Comparison of ENCODE assay signal across 1 cellular context in the genomic region with DNA sequence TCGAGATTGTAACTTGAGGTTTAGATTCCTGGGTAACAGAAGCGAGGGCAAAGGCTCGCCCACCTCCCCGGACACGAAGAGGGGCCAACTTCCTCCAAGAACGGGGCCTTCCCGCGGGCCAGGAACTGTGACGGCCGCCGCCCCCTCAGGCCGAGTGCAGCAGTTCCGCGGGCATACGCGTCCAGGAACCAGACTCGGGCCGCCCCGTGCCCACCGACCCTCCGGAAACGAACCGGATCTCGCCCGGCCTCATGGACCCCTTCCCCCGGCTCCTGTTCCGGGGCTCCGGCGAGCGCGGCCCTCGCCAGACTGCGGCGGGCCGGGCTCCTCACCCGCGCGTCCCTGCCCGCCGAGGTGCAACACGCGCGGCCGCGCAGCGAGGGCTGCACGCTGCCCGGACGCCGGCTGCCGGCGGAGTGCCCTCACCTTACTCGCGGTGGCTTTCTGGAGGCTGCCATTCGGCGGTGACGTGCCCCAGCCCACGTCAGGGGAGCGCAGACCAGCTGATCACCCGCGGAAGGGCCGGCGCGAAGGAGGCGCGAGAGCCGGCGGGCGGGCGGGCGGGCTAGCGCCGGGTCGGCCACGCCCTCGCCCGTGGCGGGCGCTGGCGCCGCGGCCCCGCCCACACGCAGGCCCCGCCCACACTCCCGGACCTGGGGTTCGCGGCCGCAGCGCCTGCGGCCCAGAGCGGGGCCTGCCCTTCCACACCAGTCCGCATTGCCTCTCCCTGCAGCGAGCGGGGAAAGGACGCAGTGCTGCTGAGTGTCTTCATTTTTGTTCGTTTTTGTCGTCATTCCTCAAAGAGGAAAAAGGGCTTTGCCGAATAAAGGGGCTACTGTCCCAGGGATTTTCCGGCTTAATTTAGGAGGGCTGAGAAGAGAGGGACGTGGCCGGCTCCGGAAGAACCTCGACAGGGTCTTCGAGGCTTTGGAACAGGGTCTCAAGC.
TF ChIP-seq lines count a peak whose summit lies in the region.

A gene (minus strand): TSS at position 536 of the 946 bp plus-strand sequence. CDS start 78 bp downstream, at position 458.

TF ChIP-seq in HepG2, 621 proteins besides CTCF, POLR2A, EP300 and RAD21 (continued from another document and continues in another):
- TF ChIP-seq, protein P1, sequence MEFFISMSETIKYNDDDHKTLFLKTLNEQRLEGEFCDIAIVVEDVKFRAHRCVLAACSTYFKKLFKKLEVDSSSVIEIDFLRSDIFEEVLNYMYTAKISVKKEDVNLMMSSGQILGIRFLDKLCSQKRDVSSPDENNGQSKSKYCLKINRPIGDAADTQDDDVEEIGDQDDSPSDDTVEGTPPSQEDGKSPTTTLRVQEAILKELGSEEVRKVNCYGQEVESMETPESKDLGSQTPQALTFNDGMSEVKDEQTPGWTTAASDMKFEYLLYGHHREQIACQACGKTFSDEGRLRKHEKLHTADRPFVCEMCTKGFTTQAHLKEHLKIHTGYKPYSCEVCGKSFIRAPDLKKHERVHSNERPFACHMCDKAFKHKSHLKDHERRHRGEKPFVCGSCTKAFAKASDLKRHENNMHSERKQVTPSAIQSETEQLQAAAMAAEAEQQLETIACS (CRISPR knock-in tag; IDR thresholded peaks at IDR 0.05): no peak
- TF ChIP-seq, protein P2, sequence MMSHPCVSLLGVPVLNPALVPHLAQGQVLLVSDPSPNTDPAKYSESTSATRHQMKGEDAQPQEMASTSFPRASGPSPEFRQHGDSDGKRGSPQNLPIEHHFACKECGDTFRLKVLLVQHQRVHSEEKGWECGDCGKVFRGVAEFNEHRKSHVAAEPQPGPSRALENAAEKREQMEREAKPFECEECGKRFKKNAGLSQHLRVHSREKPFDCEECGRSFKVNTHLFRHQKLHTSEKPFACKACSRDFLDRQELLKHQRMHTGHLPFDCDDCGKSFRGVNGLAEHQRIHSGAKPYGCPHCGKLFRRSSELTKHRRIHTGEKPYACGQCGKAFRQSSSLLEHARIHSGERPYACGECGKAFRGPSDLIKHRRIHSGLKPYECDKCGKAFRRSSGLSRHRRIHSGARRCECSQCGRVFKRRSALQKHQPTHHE (CRISPR knock-in tag; IDR thresholded peaks at IDR 0.05; ENCODE audit: borderline replicate concordance): 0 out of 2 replicates have a peak, but pooled peaks have one; percentile 46
- TF ChIP-seq, protein P3, sequence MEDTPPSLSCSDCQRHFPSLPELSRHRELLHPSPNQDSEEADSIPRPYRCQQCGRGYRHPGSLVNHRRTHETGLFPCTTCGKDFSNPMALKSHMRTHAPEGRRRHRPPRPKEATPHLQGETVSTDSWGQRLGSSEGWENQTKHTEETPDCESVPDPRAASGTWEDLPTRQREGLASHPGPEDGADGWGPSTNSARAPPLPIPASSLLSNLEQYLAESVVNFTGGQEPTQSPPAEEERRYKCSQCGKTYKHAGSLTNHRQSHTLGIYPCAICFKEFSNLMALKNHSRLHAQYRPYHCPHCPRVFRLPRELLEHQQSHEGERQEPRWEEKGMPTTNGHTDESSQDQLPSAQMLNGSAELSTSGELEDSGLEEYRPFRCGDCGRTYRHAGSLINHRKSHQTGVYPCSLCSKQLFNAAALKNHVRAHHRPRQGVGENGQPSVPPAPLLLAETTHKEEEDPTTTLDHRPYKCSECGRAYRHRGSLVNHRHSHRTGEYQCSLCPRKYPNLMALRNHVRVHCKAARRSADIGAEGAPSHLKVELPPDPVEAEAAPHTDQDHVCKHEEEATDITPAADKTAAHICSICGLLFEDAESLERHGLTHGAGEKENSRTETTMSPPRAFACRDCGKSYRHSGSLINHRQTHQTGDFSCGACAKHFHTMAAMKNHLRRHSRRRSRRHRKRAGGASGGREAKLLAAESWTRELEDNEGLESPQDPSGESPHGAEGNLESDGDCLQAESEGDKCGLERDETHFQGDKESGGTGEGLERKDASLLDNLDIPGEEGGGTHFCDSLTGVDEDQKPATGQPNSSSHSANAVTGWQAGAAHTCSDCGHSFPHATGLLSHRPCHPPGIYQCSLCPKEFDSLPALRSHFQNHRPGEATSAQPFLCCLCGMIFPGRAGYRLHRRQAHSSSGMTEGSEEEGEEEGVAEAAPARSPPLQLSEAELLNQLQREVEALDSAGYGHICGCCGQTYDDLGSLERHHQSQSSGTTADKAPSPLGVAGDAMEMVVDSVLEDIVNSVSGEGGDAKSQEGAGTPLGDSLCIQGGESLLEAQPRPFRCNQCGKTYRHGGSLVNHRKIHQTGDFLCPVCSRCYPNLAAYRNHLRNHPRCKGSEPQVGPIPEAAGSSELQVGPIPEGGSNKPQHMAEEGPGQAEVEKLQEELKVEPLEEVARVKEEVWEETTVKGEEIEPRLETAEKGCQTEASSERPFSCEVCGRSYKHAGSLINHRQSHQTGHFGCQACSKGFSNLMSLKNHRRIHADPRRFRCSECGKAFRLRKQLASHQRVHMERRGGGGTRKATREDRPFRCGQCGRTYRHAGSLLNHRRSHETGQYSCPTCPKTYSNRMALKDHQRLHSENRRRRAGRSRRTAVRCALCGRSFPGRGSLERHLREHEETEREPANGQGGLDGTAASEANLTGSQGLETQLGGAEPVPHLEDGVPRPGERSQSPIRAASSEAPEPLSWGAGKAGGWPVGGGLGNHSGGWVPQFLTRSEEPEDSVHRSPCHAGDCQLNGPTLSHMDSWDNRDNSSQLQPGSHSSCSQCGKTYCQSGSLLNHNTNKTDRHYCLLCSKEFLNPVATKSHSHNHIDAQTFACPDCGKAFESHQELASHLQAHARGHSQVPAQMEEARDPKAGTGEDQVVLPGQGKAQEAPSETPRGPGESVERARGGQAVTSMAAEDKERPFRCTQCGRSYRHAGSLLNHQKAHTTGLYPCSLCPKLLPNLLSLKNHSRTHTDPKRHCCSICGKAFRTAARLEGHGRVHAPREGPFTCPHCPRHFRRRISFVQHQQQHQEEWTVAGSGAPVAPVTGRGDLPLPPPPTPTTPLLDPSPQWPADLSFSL (CRISPR knock-in tag; IDR thresholded peaks at IDR 0.05): no peak
- TF ChIP-seq, protein P4, sequence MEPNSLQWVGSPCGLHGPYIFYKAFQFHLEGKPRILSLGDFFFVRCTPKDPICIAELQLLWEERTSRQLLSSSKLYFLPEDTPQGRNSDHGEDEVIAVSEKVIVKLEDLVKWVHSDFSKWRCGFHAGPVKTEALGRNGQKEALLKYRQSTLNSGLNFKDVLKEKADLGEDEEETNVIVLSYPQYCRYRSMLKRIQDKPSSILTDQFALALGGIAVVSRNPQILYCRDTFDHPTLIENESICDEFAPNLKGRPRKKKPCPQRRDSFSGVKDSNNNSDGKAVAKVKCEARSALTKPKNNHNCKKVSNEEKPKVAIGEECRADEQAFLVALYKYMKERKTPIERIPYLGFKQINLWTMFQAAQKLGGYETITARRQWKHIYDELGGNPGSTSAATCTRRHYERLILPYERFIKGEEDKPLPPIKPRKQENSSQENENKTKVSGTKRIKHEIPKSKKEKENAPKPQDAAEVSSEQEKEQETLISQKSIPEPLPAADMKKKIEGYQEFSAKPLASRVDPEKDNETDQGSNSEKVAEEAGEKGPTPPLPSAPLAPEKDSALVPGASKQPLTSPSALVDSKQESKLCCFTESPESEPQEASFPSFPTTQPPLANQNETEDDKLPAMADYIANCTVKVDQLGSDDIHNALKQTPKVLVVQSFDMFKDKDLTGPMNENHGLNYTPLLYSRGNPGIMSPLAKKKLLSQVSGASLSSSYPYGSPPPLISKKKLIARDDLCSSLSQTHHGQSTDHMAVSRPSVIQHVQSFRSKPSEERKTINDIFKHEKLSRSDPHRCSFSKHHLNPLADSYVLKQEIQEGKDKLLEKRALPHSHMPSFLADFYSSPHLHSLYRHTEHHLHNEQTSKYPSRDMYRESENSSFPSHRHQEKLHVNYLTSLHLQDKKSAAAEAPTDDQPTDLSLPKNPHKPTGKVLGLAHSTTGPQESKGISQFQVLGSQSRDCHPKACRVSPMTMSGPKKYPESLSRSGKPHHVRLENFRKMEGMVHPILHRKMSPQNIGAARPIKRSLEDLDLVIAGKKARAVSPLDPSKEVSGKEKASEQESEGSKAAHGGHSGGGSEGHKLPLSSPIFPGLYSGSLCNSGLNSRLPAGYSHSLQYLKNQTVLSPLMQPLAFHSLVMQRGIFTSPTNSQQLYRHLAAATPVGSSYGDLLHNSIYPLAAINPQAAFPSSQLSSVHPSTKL (CRISPR knock-in tag; IDR thresholded peaks at IDR 0.05): 0 out of 2 replicates have a peak, but pooled peaks have one; percentile 22
- TF ChIP-seq ZNF839 (CRISPR knock-in tag; IDR thresholded peaks at IDR 0.05; ENCODE audit: borderline replicate concordance) (no peak), SSRP1 (CRISPR knock-in tag; IDR thresholded peaks at IDR 0.05) (no peak), ONECUT2 (CRISPR knock-in tag; IDR thresholded peaks at IDR 0.05) (no peak), ZBTB42 (CRISPR knock-in tag; IDR thresholded peaks at IDR 0.05) (no peak), ARNT (IDR thresholded peaks at IDR 0.05) (no peak), WIZ (CRISPR knock-in tag; IDR thresholded peaks at IDR 0.05) (no peak), ZNF44 (CRISPR knock-in tag; IDR thresholded peaks at IDR 0.05) (no peak), ZNF143 (CRISPR knock-in tag; IDR thresholded peaks at IDR 0.05) (no peak), EEA1 (CRISPR knock-in tag; IDR thresholded peaks at IDR 0.05; ENCODE audit: borderline replicate concordance) (no peak), SAFB2 (CRISPR knock-in tag; IDR thresholded peaks at IDR 0.05; ENCODE audit: borderline replicate concordance, low read depth) (no peak), ZSCAN9 (CRISPR knock-in tag; IDR thresholded peaks at IDR 0.05; ENCODE audit: borderline replicate concordance) (0 out of 2 replicates have a peak, but pooled peaks have one; percentile 37), DR1 (CRISPR knock-in tag; IDR thresholded peaks at IDR 0.05) (peak; percentile 5; the same call in 1 of the 2 replicates), RBM39 (IDR thresholded peaks at IDR 0.05; ENCODE audit: low read depth, low read length, poor library complexity, severe bottlenecking) (no peak), ZNF572 (CRISPR knock-in tag; IDR thresholded peaks at IDR 0.05) (no peak), NFYB (CRISPR knock-in tag; IDR thresholded peaks at IDR 0.05) (no peak)
- TF ChIP-seq, protein P5, sequence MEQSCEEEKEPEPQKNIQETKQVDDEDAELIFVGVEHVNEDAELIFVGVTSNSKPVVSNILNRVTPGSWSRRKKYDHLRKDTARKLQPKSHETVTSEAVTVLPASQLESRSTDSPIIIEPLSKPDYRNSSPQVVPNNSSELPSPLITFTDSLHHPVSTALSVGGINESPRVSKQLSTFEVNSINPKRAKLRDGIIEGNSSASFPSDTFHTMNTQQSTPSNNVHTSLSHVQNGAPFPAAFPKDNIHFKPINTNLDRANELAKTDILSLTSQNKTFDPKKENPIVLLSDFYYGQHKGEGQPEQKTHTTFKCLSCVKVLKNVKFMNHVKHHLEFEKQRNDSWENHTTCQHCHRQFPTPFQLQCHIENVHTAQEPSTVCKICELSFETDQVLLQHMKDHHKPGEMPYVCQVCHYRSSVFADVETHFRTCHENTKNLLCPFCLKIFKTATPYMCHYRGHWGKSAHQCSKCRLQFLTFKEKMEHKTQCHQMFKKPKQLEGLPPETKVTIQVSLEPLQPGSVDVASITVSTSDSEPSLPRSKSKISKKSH (CRISPR knock-in tag; IDR thresholded peaks at IDR 0.05; ENCODE audit: borderline replicate concordance): no peak
- TF ChIP-seq, protein P6, sequence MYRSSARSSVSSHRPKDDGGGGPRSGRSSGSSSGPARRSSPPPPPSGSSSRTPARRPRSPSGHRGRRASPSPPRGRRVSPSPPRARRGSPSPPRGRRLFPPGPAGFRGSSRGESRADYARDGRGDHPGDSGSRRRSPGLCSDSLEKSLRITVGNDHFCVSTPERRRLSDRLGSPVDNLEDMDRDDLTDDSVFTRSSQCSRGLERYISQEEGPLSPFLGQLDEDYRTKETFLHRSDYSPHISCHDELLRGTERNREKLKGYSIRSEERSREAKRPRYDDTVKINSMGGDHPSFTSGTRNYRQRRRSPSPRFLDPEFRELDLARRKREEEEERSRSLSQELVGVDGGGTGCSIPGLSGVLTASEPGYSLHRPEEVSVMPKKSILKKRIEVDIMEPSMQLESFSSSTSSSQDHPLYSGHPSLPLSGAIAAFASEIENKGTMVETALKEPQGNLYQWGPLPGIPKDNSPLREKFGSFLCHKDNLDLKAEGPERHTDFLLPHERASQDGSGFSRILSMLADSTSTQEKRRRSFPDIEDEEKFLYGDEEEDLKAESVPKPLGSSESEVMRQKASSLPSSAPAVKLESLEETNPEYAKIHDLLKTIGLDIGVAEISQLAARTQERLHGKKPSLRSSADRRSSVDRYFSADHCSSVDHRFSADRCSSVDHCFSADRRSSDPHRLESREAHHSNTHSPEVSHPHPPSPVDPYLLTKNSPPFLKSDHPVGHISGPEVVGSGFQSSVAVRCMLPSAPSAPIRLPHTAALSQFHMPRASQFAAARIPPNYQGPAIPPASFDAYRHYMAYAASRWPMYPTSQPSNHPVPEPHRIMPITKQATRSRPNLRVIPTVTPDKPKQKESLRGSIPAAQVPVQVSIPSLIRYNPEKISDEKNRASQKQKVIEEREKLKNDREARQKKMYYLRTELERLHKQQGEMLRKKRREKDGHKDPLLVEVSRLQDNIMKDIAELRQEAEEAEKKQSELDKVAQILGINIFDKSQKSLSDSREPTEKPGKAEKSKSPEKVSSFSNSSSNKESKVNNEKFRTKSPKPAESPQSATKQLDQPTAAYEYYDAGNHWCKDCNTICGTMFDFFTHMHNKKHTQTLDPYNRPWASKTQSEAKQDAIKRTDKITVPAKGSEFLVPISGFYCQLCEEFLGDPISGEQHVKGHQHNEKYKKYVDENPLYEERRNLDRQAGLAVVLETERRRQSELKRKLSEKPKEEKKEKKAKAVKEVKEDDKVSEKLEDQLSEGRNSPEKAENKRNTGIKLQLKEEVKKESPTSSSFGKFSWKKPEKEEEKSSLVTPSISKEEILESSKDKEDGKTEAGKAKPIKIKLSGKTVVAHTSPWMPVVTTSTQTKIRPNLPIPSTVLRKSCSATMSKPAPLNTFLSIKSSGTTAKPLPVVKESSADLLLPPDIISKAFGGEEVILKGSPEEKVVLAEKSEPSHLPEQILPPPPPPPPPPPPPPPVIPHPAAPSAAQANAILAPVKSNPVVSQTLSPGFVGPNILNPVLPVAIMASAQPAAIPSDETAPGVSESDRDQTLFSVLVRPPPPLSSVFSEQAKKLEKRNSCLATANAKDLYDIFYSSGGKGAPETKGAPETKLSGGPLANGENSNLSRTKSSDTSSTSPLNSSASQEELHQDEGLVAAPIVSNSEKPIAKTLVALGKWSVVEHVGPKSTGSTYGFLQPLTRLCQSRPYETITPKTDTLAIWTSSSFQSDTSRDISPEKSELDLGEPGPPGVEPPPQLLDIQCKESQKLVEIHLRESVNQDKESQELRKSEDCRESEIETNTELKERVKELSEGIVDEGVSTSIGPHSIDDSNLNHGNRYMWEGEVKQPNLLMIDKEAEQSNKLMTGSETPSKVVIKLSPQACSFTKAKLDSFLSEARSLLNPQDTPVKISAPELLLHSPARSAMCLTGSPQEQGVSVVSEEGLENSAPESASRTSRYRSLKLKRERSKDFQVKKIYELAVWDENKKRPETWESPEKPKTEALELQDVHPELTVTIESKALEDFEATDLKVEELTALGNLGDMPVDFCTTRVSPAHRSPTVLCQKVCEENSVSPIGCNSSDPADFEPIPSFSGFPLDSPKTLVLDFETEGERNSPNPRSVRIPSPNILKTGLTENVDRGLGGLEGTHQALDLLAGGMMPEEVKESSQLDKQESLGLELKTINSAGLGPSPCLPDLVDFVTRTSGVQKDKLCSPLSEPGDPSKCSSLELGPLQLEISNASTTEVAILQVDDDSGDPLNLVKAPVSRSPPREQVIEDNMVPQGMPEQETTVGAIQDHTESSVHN (CRISPR knock-in tag; IDR thresholded peaks at IDR 0.05): no peak
- TF ChIP-seq, protein P7, sequence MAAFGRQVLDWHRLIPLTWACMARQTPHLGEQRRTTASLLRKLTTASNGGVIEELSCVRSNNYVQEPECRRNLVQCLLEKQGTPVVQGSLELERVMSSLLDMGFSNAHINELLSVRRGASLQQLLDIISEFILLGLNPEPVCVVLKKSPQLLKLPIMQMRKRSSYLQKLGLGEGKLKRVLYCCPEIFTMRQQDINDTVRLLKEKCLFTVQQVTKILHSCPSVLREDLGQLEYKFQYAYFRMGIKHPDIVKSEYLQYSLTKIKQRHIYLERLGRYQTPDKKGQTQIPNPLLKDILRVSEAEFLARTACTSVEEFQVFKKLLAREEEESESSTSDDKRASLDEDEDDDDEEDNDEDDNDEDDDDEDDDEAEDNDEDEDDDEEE (CRISPR knock-in tag; IDR thresholded peaks at IDR 0.05): no peak
